In genomic region chr3:134294302-134294925, GRCh38 we compare ENCODE assay signal across 8 cellular contexts. TPM values are rescaled to one million over a fixed set of nuclear protein-coding genes. Genes with fewer than 3 reads are reported as not detected.
DNase-seq lines count a peak whose midpoint lies in the region; ATAC-seq and TF ChIP-seq lines count a peak whose summit lies in the region.

No MANE protein-coding gene starts in this region.

- H3K9me3 ChIP-seq in CD4-positive, CD25-positive, alpha-beta regulatory T cell (ENCODE audit: control insufficient read depth in 2 of 2, low read length in 2 of 2), result peaks cover 0 to 4% of the 10 kb centered on the region in 2 experiments
- H3K9me3 ChIP-seq in neural progenitor cell (ENCODE audit: low read depth), result no peaks in the 10 kb centered on the region

- H3K79me1 ChIP-seq in mesendoderm (ENCODE audit: low read length), result no peaks in the 10 kb centered on the region

- H2BK15ac ChIP-seq in mesendoderm (replicated peaks; ENCODE audit: low read depth), result no peak overlapping the region

- no peak overlapping the region for H3K4ac ChIP-seq in mesendoderm (ENCODE audit: low read depth, low read length)

- H3K36me3 Mint-ChIP-seq in CD4-positive, CD25-positive, alpha-beta regulatory T cell, result no peaks in the 10 kb centered on the region
- H3K36me3 Mint-ChIP-seq in activated naive CD4-positive, alpha-beta T cell treated with anti-CD3 and anti-CD28 coated beads for 36 hours (ENCODE audit: low read depth), result no peaks in the 10 kb centered on the region
- H3K36me3 Mint-ChIP-seq in neural progenitor cell, result no peaks in the 10 kb centered on the region

- H3K4me3 ChIP-seq in CD4-positive, CD25-positive, alpha-beta regulatory T cell (ENCODE audit: low read depth, low read length), result peak overlapping the region; percentile 4
- H3K4me3 ChIP-seq in mesendoderm (ENCODE audit: low read length) (no peak overlapping the region), neural progenitor cell (no peak overlapping the region)

- H3K4me1 ChIP-seq in CD4-positive, CD25-positive, alpha-beta regulatory T cell (ENCODE audit: control insufficient read depth, insufficient read depth, low read length, poor library complexity, severe bottlenecking), result peaks cover 11% of the 10 kb centered on the region
- H3K4me1 ChIP-seq in mesendoderm (ENCODE audit: control insufficient read depth, low read depth, low read length) (no peaks in the 10 kb centered on the region), neural progenitor cell (peaks cover 3% of the 10 kb centered on the region)

- H3K56ac ChIP-seq in mesendoderm (ENCODE audit: low read length), result no peak overlapping the region

- in situ Hi-C loops in KBM-7 (cut with MboI; ENCODE audit: low pct_unique_long_range_greater_than_20kb, low sequenced_read_pairs), result no loop called here

- no peaks in the 10 kb centered on the region for H4K20me1 ChIP-seq in neural progenitor cell (ENCODE audit: low read depth)

- H3K27ac Mint-ChIP-seq in CD4-positive, CD25-positive, alpha-beta regulatory T cell, result no peak overlapping the region
- no peak overlapping the region for H3K27ac Mint-ChIP-seq in activated naive CD4-positive, alpha-beta T cell treated with anti-CD3 and anti-CD28 coated beads for 36 hours
- no peak overlapping the region for H3K27ac Mint-ChIP-seq in stimulated activated naive CD8-positive, alpha-beta T cell treated with anti-CD3 and anti-CD28 coated beads, Interleukin-15, amount 100 ng/mL, for 72 hours
- H3K27ac Mint-ChIP-seq in neural progenitor cell, result no peak overlapping the region

- no peak overlapping the region for H3K4me3 Mint-ChIP-seq in CD4-positive, CD25-positive, alpha-beta regulatory T cell
- no peak overlapping the region for H3K4me3 Mint-ChIP-seq in activated naive CD4-positive, alpha-beta T cell treated with anti-CD3 and anti-CD28 coated beads for 36 hours
- no peak overlapping the region for H3K4me3 Mint-ChIP-seq in stimulated activated naive CD8-positive, alpha-beta T cell treated with anti-CD3 and anti-CD28 coated beads, Interleukin-15, amount 100 ng/mL, for 72 hours
- no peak overlapping the region for H3K4me3 Mint-ChIP-seq in neural progenitor cell

- intact Hi-C loops in activated naive CD4-positive, alpha-beta T cell treated with anti-CD3 and anti-CD28 coated beads for 36 hours (cut with micrococcal nuclease), result loop anchor here (1.0 to 10.0 kb wide), 7 partner anchors 44 to 720 kb away; partner anchors contain the start of genes CEP63, RYK and TOPBP1

- no peak overlapping the region for H3K18ac ChIP-seq in mesendoderm (ENCODE audit: low read length)

- H3K36me3 ChIP-seq in CD4-positive, CD25-positive, alpha-beta regulatory T cell (ENCODE audit: control insufficient read depth, insufficient read depth, low read length), result no peaks in the 10 kb centered on the region
- H3K36me3 ChIP-seq in mesendoderm (ENCODE audit: control insufficient read depth, insufficient read depth, low read length) (no peaks in the 10 kb centered on the region), neural progenitor cell (no peaks in the 10 kb centered on the region)

- peak in 2 of 3 donors; percentile 60 to 87 for DNase-seq in CD4-positive, CD25-positive, alpha-beta regulatory T cell
- DNase-seq in KBM-7, result peak; percentile 29
- DNase-seq in activated naive CD4-positive, alpha-beta T cell treated with anti-CD3 and anti-CD28 coated beads for 36 hours, result peak; percentile 84
- DNase-seq in stimulated activated naive CD8-positive, alpha-beta T cell treated with anti-CD3 and anti-CD28 coated beads, Interleukin-15, amount 100 ng/mL, for 72 hours, result peak; percentile 64 to 82
- no peak for DNase-seq in mesendoderm
- no peak for DNase-seq in pons (ENCODE audit: low spot score)
- no peak for DNase-seq in neural progenitor cell (ENCODE audit: low spot score)

- H2AK5ac ChIP-seq in mesendoderm (ENCODE audit: low read length), result no peak overlapping the region

- H3K9ac ChIP-seq in mesendoderm (ENCODE audit: low read length) (no peak overlapping the region), neural progenitor cell (no peak overlapping the region)

- H4K5ac ChIP-seq in mesendoderm (ENCODE audit: low read length), result no peak overlapping the region

- H2AFZ ChIP-seq in neural progenitor cell (replicated peaks), result no peak overlapping the region

- H2BK120ac ChIP-seq in mesendoderm (ENCODE audit: low read depth, low read length), result no peak overlapping the region

- CTCF ChIA-PET in activated naive CD4-positive, alpha-beta T cell treated with anti-CD3 and anti-CD28 coated beads for 36 hours (lab: Charles Lee), result interaction anchor here (0.7 to 2.3 kb wide), 4 partner anchors 15 to 183 kb away, joined by 3 to 11 read pairs (median 5); no protein-coding TSS in a partner anchor

- no peak overlapping the region for H3K4me2 ChIP-seq in mesendoderm (ENCODE audit: low read length)
- H3K4me2 ChIP-seq in neural progenitor cell, result no peak overlapping the region

- WGBS in mesendoderm (ENCODE audit: extremely low coverage, insufficient coverage, low lambda C conversion rate), result no CpG with 5 or more reads among the region's 5 CpGs

- H2BK5ac ChIP-seq in mesendoderm (ENCODE audit: low read length), result no peak overlapping the region

- ATAC-seq in CD4-positive, CD25-positive, alpha-beta regulatory T cell (ENCODE audit: low read depth in 2 of 2), result peak; percentile 97 to 99
- peak; percentile 99 for ATAC-seq in GM21390 (IDR thresholded peaks at IDR 0.05; ENCODE audit: unreplicated experiment)
- ATAC-seq in stimulated activated naive CD8-positive, alpha-beta T cell treated with anti-CD3 and anti-CD28 coated beads, Interleukin-15, amount 100 ng/mL, for 72 hours, result peak; percentile 100

- peaks cover 0 to 1% (median 0%) of the 10 kb centered on the region in 7 donors for H3K9me3 Mint-ChIP-seq in CD4-positive, CD25-positive, alpha-beta regulatory T cell
- no peaks in the 10 kb centered on the region for H3K9me3 Mint-ChIP-seq in activated naive CD4-positive, alpha-beta T cell treated with anti-CD3 and anti-CD28 coated beads for 36 hours
- H3K9me3 Mint-ChIP-seq in stimulated activated naive CD8-positive, alpha-beta T cell treated with anti-CD3 and anti-CD28 coated beads, Interleukin-15, amount 100 ng/mL, for 72 hours, result peaks cover 0 to 8% of the 10 kb centered on the region in 2 donors
- H3K9me3 Mint-ChIP-seq in neural progenitor cell, result peaks cover 5% of the 10 kb centered on the region

- no peak for TF ChIP-seq CTCF in neural progenitor cell (IDR thresholded peaks at IDR 0.05)

- peaks cover 7% of the 10 kb centered on the region for H3K27me3 ChIP-seq in CD4-positive, CD25-positive, alpha-beta regulatory T cell (ENCODE audit: control insufficient read depth, insufficient read depth, low read length)
- H3K27me3 ChIP-seq in mesendoderm (ENCODE audit: insufficient read depth, low read length, poor library complexity), result no peaks in the 10 kb centered on the region
- H3K27me3 ChIP-seq in neural progenitor cell, result no peaks in the 10 kb centered on the region

- H3K27ac ChIP-seq in CD4-positive, CD25-positive, alpha-beta regulatory T cell (ENCODE audit: insufficient read depth, low read length, poor library complexity, severe bottlenecking), result no peak overlapping the region
- H3K27ac ChIP-seq in mesendoderm (ENCODE audit: low read depth, low read length), result no peak overlapping the region
- H3K27ac ChIP-seq in neural progenitor cell, result no peak overlapping the region

- H3K79me2 ChIP-seq in mesendoderm (ENCODE audit: control insufficient read depth, insufficient read depth, low read length) (no peaks in the 10 kb centered on the region), neural progenitor cell (ENCODE audit: low read depth) (no peaks in the 10 kb centered on the region)

- H4K8ac ChIP-seq in mesendoderm (ENCODE audit: low read depth, low read length), result no peak overlapping the region

- peaks cover 0 to 4% (median under 1%) of the 10 kb centered on the region in 4 donors for H3K4me1 Mint-ChIP-seq in CD4-positive, CD25-positive, alpha-beta regulatory T cell
- peaks cover 3% of the 10 kb centered on the region for H3K4me1 Mint-ChIP-seq in activated naive CD4-positive, alpha-beta T cell treated with anti-CD3 and anti-CD28 coated beads for 36 hours (ENCODE audit: low read depth)
- H3K4me1 Mint-ChIP-seq in stimulated activated naive CD8-positive, alpha-beta T cell treated with anti-CD3 and anti-CD28 coated beads, Interleukin-15, amount 100 ng/mL, for 72 hours, result no peaks in the 10 kb centered on the region
- peaks cover under 1% of the 10 kb centered on the region for H3K4me1 Mint-ChIP-seq in neural progenitor cell

- H3K27me3 Mint-ChIP-seq in CD4-positive, CD25-positive, alpha-beta regulatory T cell, result peaks cover 23% of the 10 kb centered on the region
- H3K27me3 Mint-ChIP-seq in activated naive CD4-positive, alpha-beta T cell treated with anti-CD3 and anti-CD28 coated beads for 36 hours (ENCODE audit: low read depth), result peaks cover 14% of the 10 kb centered on the region
- peaks cover 29% of the 10 kb centered on the region for H3K27me3 Mint-ChIP-seq in stimulated activated naive CD8-positive, alpha-beta T cell treated with anti-CD3 and anti-CD28 coated beads, Interleukin-15, amount 100 ng/mL, for 72 hours
- H3K27me3 Mint-ChIP-seq in neural progenitor cell (ENCODE audit: insufficient read depth, low read depth), result no peaks in the 10 kb centered on the region

- no peaks in the 10 kb centered on the region for H3F3A ChIP-seq in neural progenitor cell (ENCODE audit: low read depth)

- no peak overlapping the region for H3K23ac ChIP-seq in mesendoderm (ENCODE audit: low read length)

RNA-seq across cellular contexts. Expression of gene RYK, which starts 43.8 kb away (rescaled TPM):
- 35.2 TPM for total RNA-seq in CD4-positive, CD25-positive, alpha-beta regulatory T cell
- polyA plus RNA-seq in CD4-positive, CD25-positive, alpha-beta regulatory T cell, result 1 to 10 TPM; 5.6 to 7.9 (median 7.0) TPM
- 10 to 100 TPM; 19.5 to 19.7 TPM for total RNA-seq in activated naive CD4-positive, alpha-beta T cell treated with anti-CD3 and anti-CD28 coated beads for 36 hours
- 87.5 TPM for polyA plus RNA-seq in mesendoderm (2013, experiment 1 of 2)
- 87.1 TPM for polyA plus RNA-seq in mesendoderm (2013, experiment 2 of 2)
- total RNA-seq in neural progenitor cell (ENCODE audit: low replicate concordance), result 99.5 and 134 TPM in 2 replicates

Comparison
In these comparisons a context has a peak if more than half of its experiments do, and no peak if none do; other contexts are left out.
1. DNase-seq: peak in CD4-positive, CD25-positive, alpha-beta regulatory T cell (2 of 3), KBM-7 (single experiment), activated naive CD4-positive, alpha-beta T cell treated with anti-CD3 and anti-CD28 coated beads for 36 hours (single experiment) and stimulated activated naive CD8-positive, alpha-beta T cell treated with anti-CD3 and anti-CD28 coated beads, Interleukin-15, amount 100 ng/mL, for 72 hours (2 of 2); none in mesendoderm (single experiment), pons (single experiment) and neural progenitor cell (single experiment).
2. Peak in every context shown above with its lines, with median percentiles within 50 percentile points of each other: ATAC-seq.